10 cellular contexts compared by ENCODE assay signal in genomic region chr1:21896652-21897532, GRCh38. TPM values are rescaled to one million over a fixed set of nuclear protein-coding genes. Genes with fewer than 3 reads are reported as not detected.
DNase-seq lines count a peak whose midpoint lies in the region; ATAC-seq, FAIRE-seq and TF ChIP-seq lines count a peak whose summit lies in the region.
"Had no signal": no experiment of that assay in that cellular context is flagged by ENCODE, and none has a peak within 500 bp of the region (broad histone marks: within the 10 kb centered on the region; RNA-seq: fewer than 3 reads in every experiment).

No MANE protein-coding gene starts in this region.

- H4K20me1 ChIP-seq in HepG2 (ENCODE audit: insufficient read depth, low read length) = no peaks in the 10 kb centered on the region

- no peaks in the 10 kb centered on the region for H3K79me2 ChIP-seq in HepG2 (ENCODE audit: insufficient read depth, low read length)

- H3K9ac ChIP-seq in HepG2 (ENCODE audit: insufficient read depth, low read depth, low read length) = no peak overlapping the region
- H3K9ac ChIP-seq: KMS-11 had no signal

- intact Hi-C loops in HepG2 (cut with micrococcal nuclease; ENCODE audit: unreplicated experiment) = no loop called here
- intact Hi-C loops in gastrocnemius medialis (cut with DNase I; ENCODE audit: low total_unique reads) = loop anchor here (2.0 to 5.0 kb wide), 2 partner anchors 40 to 65 kb away; partner anchors contain the start of gene HSPG2

- no peak for TF ChIP-seq CTCF in coronary artery (IDR thresholded peaks at IDR 0.05)
- TF ChIP-seq CTCF in HepG2 (CRISPR knock-in tag; IDR thresholded peaks at IDR 0.05) = no peak
- no peak for TF ChIP-seq CTCF in gastrocnemius medialis (IDR thresholded peaks at IDR 0.05 in 4 of 5, conservative IDR thresholded peaks at IDR 0.05 in 1 of 5)

- TF ChIP-seq POLR2A in HepG2 (IDR thresholded peaks at IDR 0.05; ENCODE audit: insufficient read depth in 1 of 2, low read depth in 2 of 2, low read length in 2 of 2) (no peak), gastrocnemius medialis (IDR thresholded peaks at IDR 0.05) (no peak)

- no peak overlapping the region for H3K4me2 ChIP-seq in HepG2 (ENCODE audit: low read depth, low read length)
- H3K4me2 ChIP-seq: KMS-11 had no signal

- H3K27me3 ChIP-seq in HepG2 (ENCODE audit: control insufficient read depth in 1 of 2, insufficient read depth in 2 of 2, low read length in 2 of 2) (no peaks in the 10 kb centered on the region), gastrocnemius medialis (no peaks in the 10 kb centered on the region)

- in situ Hi-C loops in HepG2 (cut with HindIII; ENCODE audit: extremely low pct_ligation_motif_present, low pct_unique_long_range_greater_than_20kb) (no loop called here), gastrocnemius medialis (cut with MboI; ENCODE audit: low sequenced_read_pairs in 4 of 4) (loop anchor here in 1 of 4 donors (10.0 kb wide), 1 partner anchor 68 kb away; no protein-coding TSS in a partner anchor)

- CTCF ChIA-PET in HepG2 (lab: Yijun Ruan, JAX; ENCODE audit: low intra/inter-chr PET ratio, low total read pairs) = no interaction called here

- peak overlapping the region; percentile 35 for H3K4me3 ChIP-seq in coronary artery
- H3K4me3 ChIP-seq in HepG2 (replicated peaks in 1 of 3; ENCODE audit: insufficient read depth in 1 of 3, low read depth in 2 of 3, low read length in 3 of 3) = no peak overlapping the region
- H3K4me3 ChIP-seq in gastrocnemius medialis = peak overlapping the region in 1 of 4 donors; percentile 15

- FAIRE-seq in HepG2 (lab: Jason Lieb, UNC) = no peak

- H3K4me1 ChIP-seq in HepG2 (ENCODE audit: insufficient read depth, low read length) (peaks cover 43% of the 10 kb centered on the region), gastrocnemius medialis (peaks cover 70 to 82% of the 10 kb centered on the region in 2 donors)

- WGBS in HepG2 (ENCODE audit: low lambda C conversion rate) = 91% methylated on average over 10 of the region's 20 CpGs

- H3K27ac ChIP-seq in coronary artery = peak overlapping the region; percentile 64 to 95
- H3K27ac ChIP-seq in HepG2 (ENCODE audit: extremely low read length, insufficient read depth, low read length) = no peak overlapping the region
- peak overlapping the region; percentile 59 to 91 (median 88) for H3K27ac ChIP-seq in gastrocnemius medialis
- H3K27ac ChIP-seq: KMS-11 had no signal

- no peak for ATAC-seq in HepG2
- peak; percentile 85 to 86 for ATAC-seq in gastrocnemius medialis
- ATAC-seq in GM21576 (IDR thresholded peaks at IDR 0.05; ENCODE audit: unreplicated experiment) = no peak
- no peak for ATAC-seq in HG03469 (IDR thresholded peaks at IDR 0.05; ENCODE audit: unreplicated experiment)
- no peak for ATAC-seq in GM19452 (IDR thresholded peaks at IDR 0.05; ENCODE audit: unreplicated experiment)

- peak; percentile 82 for DNase-seq in GM03348 (ENCODE audit: low spot score)
- DNase-seq in coronary artery (ENCODE audit: low spot score) = peak; percentile 88
- no peak for DNase-seq in HepG2 (ENCODE audit: low spot score)
- DNase-seq in gastrocnemius medialis = peak; percentile 86 to 91
- no peak for DNase-seq in SHP77 treated with DMSO at 0.1 percent for 48 hours (lab: John Stamatoyannopoulos, UW)
- DNase-seq: activated CD4-positive, alpha-beta T cell treated with anti-CD3 and anti-CD28 coated beads, Interleukin-2, amount 10 ng/mL, durations not matched to agents 24 days and 14 days had no signal

- no peak overlapping the region for H2AFZ ChIP-seq in HepG2 (ENCODE audit: low read length)

- POLR2A ChIA-PET in HepG2 (lab: Yijun Ruan, JAX) = no interaction called here

- H3K36me3 ChIP-seq in HepG2 (replicated peaks in 1 of 2; ENCODE audit: control insufficient read depth in 1 of 2, insufficient read depth in 2 of 2, low read length in 2 of 2) = peaks cover 8 to 16% of the 10 kb centered on the region in 2 experiments; a peak in 4 of 5 replicates
- H3K36me3 ChIP-seq in gastrocnemius medialis = peaks cover 0 to 5% of the 10 kb centered on the region in 2 donors

- no peaks in the 10 kb centered on the region for H3K9me3 ChIP-seq in HepG2 (ENCODE audit: low read length)
- H3K9me3 ChIP-seq in gastrocnemius medialis = no peaks in the 10 kb centered on the region

- TF ChIP-seq RAD21 in HepG2 (CRISPR knock-in tag; IDR thresholded peaks at IDR 0.05) = no peak

- TF ChIP-seq EP300 in HepG2 (IDR thresholded peaks at IDR 0.05; ENCODE audit: low read depth in 2 of 2, low read length in 2 of 2) (no peak), HepG2 (CRISPR knock-in tag; IDR thresholded peaks at IDR 0.05; ENCODE audit: borderline replicate concordance) (no peak)

- BruUV-seq in HepG2 (replicated peaks; lab: Mats Ljungman, UMichigan) = no TSS peak

TF ChIP-seq in HepG2, 621 proteins besides CTCF, POLR2A, EP300 and RAD21:
- TF ChIP-seq ZBTB20 (CRISPR knock-in tag; IDR thresholded peaks at IDR 0.05; ENCODE audit: borderline replicate concordance, low read depth) (no peak), ZNF704 (CRISPR knock-in tag; IDR thresholded peaks at IDR 0.05; ENCODE audit: borderline replicate concordance) (no peak), ZNF263 (CRISPR knock-in tag; IDR thresholded peaks at IDR 0.05) (0 out of 2 replicates have a peak, but pooled peaks have one; percentile 36), ZNF431 (CRISPR knock-in tag; IDR thresholded peaks at IDR 0.05; ENCODE audit: borderline replicate concordance, low read depth) (no peak)

RNA-seq across cellular contexts. Expression of gene HSPG2, which starts 40.2 kb away (rescaled TPM):
- total RNA-seq in HepG2 (2016; rRNA removed; fragmentation: Illumina TruSeq; extraction: Trizol) (5.6 and 9.1 TPM in 2 replicates), gastrocnemius medialis (100 to 1,000 TPM in 1 of 4 donors, 10 to 100 TPM in 3; 68.9 to 108 (median 83.5) TPM)
- 4.1 and 4.6 TPM in 2 replicates for total RNA-seq in HepG2 (2016; cell fraction: cytosol; rRNA removed; fragmentation: Illumina TruSeq; extraction: Trizol; ENCODE audit: low read depth)
- total RNA-seq in HepG2 (2016; cell fraction: insoluble cytoplasmic fraction; rRNA removed; fragmentation: Illumina TruSeq; extraction: Trizol) = 4.7 and 8.9 TPM in 2 replicates
- 5.4 and 5.7 TPM in 2 replicates for total RNA-seq in HepG2 (2016; cell fraction: membrane; rRNA removed; fragmentation: Illumina TruSeq; extraction: Trizol)
- 28.3 and 31.6 TPM in 2 replicates for total RNA-seq in HepG2 (2016; cell fraction: nucleus; rRNA removed; fragmentation: Illumina TruSeq; extraction: Trizol)
- polyA plus RNA-seq in HepG2 (2011; rRNA removed) = 10.3 and 13.1 TPM in 2 replicates
- polyA plus RNA-seq in HepG2 (2011; cell fraction: cytosol; rRNA removed) = 3.8 and 6.6 TPM in 2 replicates
- polyA plus RNA-seq in HepG2 (2011; cell fraction: nucleus; rRNA removed) = 128 and 235 TPM in 2 replicates
- 17.9 and 25.0 TPM in 2 replicates for polyA plus RNA-seq in HepG2 (2012)
- 1.9 TPM in 2 replicates for polyA plus RNA-seq in HepG2 (2016; cell fraction: cytosol; fragmentation: Illumina TruSeq; extraction: Trizol; ENCODE audit: low read depth)
- polyA plus RNA-seq in HepG2 (2016; cell fraction: insoluble cytoplasmic fraction; fragmentation: Illumina TruSeq; extraction: Trizol; ENCODE audit: low read depth) = 7.0 and 9.8 TPM in 2 replicates
- polyA plus RNA-seq in HepG2 (2016; cell fraction: membrane; fragmentation: Illumina TruSeq; extraction: Trizol; ENCODE audit: low read depth) = 2.8 TPM in 2 replicates
- 78.2 and 78.5 TPM in 2 replicates for polyA plus RNA-seq in HepG2 (2016; cell fraction: nucleus; fragmentation: Illumina TruSeq; extraction: Trizol; ENCODE audit: insufficient read depth, low read depth)
- polyA minus RNA-seq in HepG2 (2011; rRNA and poly(A)+ RNA removed; ENCODE audit: low replicate concordance) = 24.8 and 26.5 TPM in 2 replicates
- 17.5 and 18.6 TPM in 2 replicates for polyA minus RNA-seq in HepG2 (2011; cell fraction: cytosol; rRNA and poly(A)+ RNA removed)
- 39.8 and 42.6 TPM in 2 replicates for polyA minus RNA-seq in HepG2 (2011; cell fraction: nucleus; rRNA and poly(A)+ RNA removed)

Comparison
In these comparisons a context has a peak if more than half of its experiments do, and no peak if none do; other contexts are left out.
1. DNase-seq: peak in GM03348 (single experiment), coronary artery (single experiment) and gastrocnemius medialis (2 of 2); none in HepG2 (single experiment) and SHP77 treated with DMSO at 0.1 percent for 48 hours (single experiment).
2. ATAC-seq: peak in gastrocnemius medialis (2 of 2); none in HepG2 (single experiment), GM21576 (single experiment), HG03469 (single experiment) and GM19452 (single experiment).